13 cellular contexts compared by ENCODE assay signal in genomic region chr1:88744142-88744541, GRCh38.
"Had no signal": no experiment of that assay in that cellular context is flagged by ENCODE, and none has a peak within 500 bp of the region (broad histone marks: within the 10 kb centered on the region; RNA-seq: fewer than 3 reads in every experiment).

No MANE protein-coding gene starts in this region.

- H3K4me3 Mint-ChIP-seq: activated naive CD4-positive, alpha-beta T cell treated with anti-CD3 and anti-CD28 coated beads, Interleukin-2, amount 50 U/mL, for 24 hours; immature natural killer cell; natural killer cell; stimulated activated naive B cell treated with anti-CD40 and anti-IgM and Interleukin-4, amounts not matched to agents 10 μg/mL and 1 μg/mL and 100 μg/mL, for 72 hours; WTC11 had no signal

- H3K27ac Mint-ChIP-seq: activated naive CD4-positive, alpha-beta T cell treated with anti-CD3 and anti-CD28 coated beads, Interleukin-2, amount 50 U/mL, for 24 hours; immature natural killer cell; natural killer cell; stimulated activated naive B cell treated with anti-CD40 and anti-IgM and Interleukin-4, amounts not matched to agents 10 μg/mL and 1 μg/mL and 100 μg/mL, for 72 hours had no signal

- H3K27me3 Mint-ChIP-seq: activated naive CD4-positive, alpha-beta T cell treated with anti-CD3 and anti-CD28 coated beads, Interleukin-2, amount 50 U/mL, for 24 hours; stimulated activated naive B cell treated with anti-CD40 and anti-IgM and Interleukin-4, amounts not matched to agents 10 μg/mL and 1 μg/mL and 100 μg/mL, for 72 hours had no signal

- ATAC-seq: natural killer cell; stimulated activated naive B cell treated with anti-CD40 and anti-IgM and Interleukin-4, amounts not matched to agents 10 μg/mL and 1 μg/mL and 100 μg/mL, for 72 hours; WTC11 had no signal

- H3K36me3 Mint-ChIP-seq: WTC11 had no signal

- H3K9me3 Mint-ChIP-seq: activated naive CD4-positive, alpha-beta T cell treated with anti-CD3 and anti-CD28 coated beads, Interleukin-2, amount 50 U/mL, for 24 hours; immature natural killer cell; natural killer cell; stimulated activated naive B cell treated with anti-CD40 and anti-IgM and Interleukin-4, amounts not matched to agents 10 μg/mL and 1 μg/mL and 100 μg/mL, for 72 hours; WTC11 had no signal

- DNase-seq: activated CD4-positive, alpha-beta T cell treated with anti-CD3 and anti-CD28 coated beads for 48 hours; activated T-cell treated with anti-CD3 and anti-CD28 coated beads for 4 hours; foreskin melanocyte; head of caudate nucleus; immature natural killer cell; mesendoderm; natural killer cell; stimulated activated CD4-positive, alpha-beta T cell treated with anti-CD3 and anti-CD28 coated beads, Interleukin-12 subunit alpha, Interleukin-12 subunit beta, amount 100 ng/mL, for 4 hours; stimulated activated CD4-positive, alpha-beta T cell treated with anti-CD3 and anti-CD28 coated beads, Interleukin-2, amount 100 ng/mL, for 24 hours; stimulated activated naive B cell treated with anti-CD40 and anti-IgM and Interleukin-4, amounts not matched to agents 10 μg/mL and 1 μg/mL and 100 μg/mL, for 72 hours; transverse colon had no signal
